ENCODE assay signal across 9 cellular contexts in the genomic region with DNA sequence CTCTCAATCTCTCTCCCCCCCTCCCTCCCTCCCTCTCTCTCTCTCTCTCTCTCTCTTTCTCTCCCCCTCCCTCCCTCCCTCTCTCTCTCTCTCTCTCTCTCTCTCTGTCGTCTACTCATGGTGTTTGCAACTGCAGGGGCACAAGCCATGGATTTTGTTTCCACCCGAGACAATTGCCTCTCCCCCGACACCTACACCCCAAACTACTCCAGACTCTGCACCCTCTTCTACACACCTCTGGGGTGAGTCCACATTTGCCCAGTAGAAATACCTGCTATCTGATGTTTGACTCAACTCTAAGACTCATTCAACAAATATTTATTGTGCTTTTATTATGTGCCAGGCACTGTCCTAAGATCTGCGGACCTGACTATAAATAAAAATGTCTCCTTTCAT.
DNase-seq lines count a peak whose midpoint lies in the region; ATAC-seq and TF ChIP-seq lines count a peak whose summit lies in the region.
"Had no signal": no experiment of that assay in that cellular context is flagged by ENCODE, and none has a peak within 500 bp of the region (broad histone marks: within the 10 kb centered on the region; RNA-seq: fewer than 3 reads in every experiment).

No MANE protein-coding gene starts in this region.

- no peak for TF ChIP-seq EP300 in suprapubic skin (IDR thresholded peaks at IDR 0.05)

- peak overlapping the region; percentile 20 for H3K27ac Mint-ChIP-seq in activated B cell treated with CpG ODN at 0.5 μM for 24 hours
- H3K27ac Mint-ChIP-seq: activated T-cell treated with anti-CD3 and anti-CD28 coated beads, Interleukin-2, amount 50 U/mL, for 72 hours had no signal

- H3K9me3 Mint-ChIP-seq in activated B cell treated with CpG ODN at 0.5 μM for 24 hours, result no peaks in the 10 kb centered on the region
- H3K9me3 Mint-ChIP-seq: activated T-cell treated with anti-CD3 and anti-CD28 coated beads, Interleukin-2, amount 50 U/mL, for 72 hours had no signal

- CTCF ChIA-PET in HCT116 (lab: Charles Lee) (interaction anchor here (1.2 to 4.3 kb wide), 4 partner anchors 10 to 493 kb away, joined by 3 to 53 read pairs (median 4); no protein-coding TSS in a partner anchor), activated B cell treated with CpG ODN at 0.5 μM for 24 hours (lab: Charles Lee) (interaction anchor here (1.6 to 10.4 kb wide), 3 partner anchors 402 to 493 kb away, joined by 3 to 119 read pairs (median 14); no protein-coding TSS in a partner anchor)

- 47% methylated on average over 4 of the region's 4 CpGs for WGBS in hepatocyte (ENCODE audit: low lambda C conversion rate, missing lambda C conversion rate)
- 18% methylated on average over 4 of the region's 4 CpGs for WGBS in suprapubic skin

- H3K27ac ChIP-seq in HCT116 (ENCODE audit: low read depth, low read length), result no peak overlapping the region
- no peak overlapping the region for H3K27ac ChIP-seq in hepatocyte
- no peak overlapping the region for H3K27ac ChIP-seq in suprapubic skin

- no peaks in the 10 kb centered on the region for H4K20me1 ChIP-seq in HCT116 (ENCODE audit: insufficient read depth)
- no peaks in the 10 kb centered on the region for H4K20me1 ChIP-seq in hepatocyte (ENCODE audit: insufficient read depth, poor library complexity, severe bottlenecking)

- no peaks in the 10 kb centered on the region for H3K9me2 ChIP-seq in HCT116 (ENCODE audit: insufficient read depth)
- H3K9me2 ChIP-seq in hepatocyte (replicated peaks; ENCODE audit: insufficient read depth), result no peaks in the 10 kb centered on the region

- RAD21 ChIA-PET in HCT116 (lab: Charles Lee; ENCODE audit: low non-redundant PET in 1 of 2, low total read pairs in 2 of 2, uncharacterized antibody in 2 of 2, unreplicated experiment in 2 of 2), result interaction anchor here in 1 of 2 experiments (1.5 kb wide), 1 partner anchor 419 kb away, joined by 5 read pairs; no protein-coding TSS in a partner anchor

- H3K27me3 ChIP-seq in HCT116 (ENCODE audit: insufficient read depth, low read length), result no peaks in the 10 kb centered on the region
- H3K27me3 ChIP-seq in hepatocyte, result no peaks in the 10 kb centered on the region
- H3K27me3 ChIP-seq in suprapubic skin, result no peaks in the 10 kb centered on the region
- H3K27me3 ChIP-seq: sigmoid colon had no signal

- TF ChIP-seq CTCF in HCT116 (IDR thresholded peaks at IDR 0.05 in 2 of 3, conservative IDR thresholded peaks at IDR 0.05 in 1 of 3; ENCODE audit: borderline replicate concordance in 1 of 3, insufficient read depth in 1 of 3, low read depth in 2 of 3, low read length in 2 of 3) (no peak), activated B cell treated with CpG ODN at 0.5 μM for 24 hours (IDR thresholded peaks at IDR 0.05) (no peak), hepatocyte (IDR thresholded peaks at IDR 0.05; ENCODE audit: poor library complexity) (peak; percentile 23), suprapubic skin (IDR thresholded peaks at IDR 0.05) (no peak)

- H3K4me2 ChIP-seq in HCT116 (ENCODE audit: low read length) (peak overlapping the region; percentile 27), hepatocyte (peak overlapping the region; percentile 64)

- H3K36me3 ChIP-seq in HCT116 (ENCODE audit: control insufficient read depth in 1 of 2, insufficient read depth in 2 of 2, low read length in 2 of 2) (no peaks in the 10 kb centered on the region), hepatocyte (replicated peaks; ENCODE audit: insufficient read depth, low read depth) (no peaks in the 10 kb centered on the region), suprapubic skin (no peaks in the 10 kb centered on the region)
- H3K36me3 ChIP-seq: sigmoid colon had no signal

- POLR2A ChIA-PET in HCT116 (lab: Charles Lee), result no interaction called here
- POLR2A ChIA-PET in activated B cell treated with CpG ODN at 0.5 μM for 24 hours (lab: Charles Lee), result interaction anchor here (0.6 to 1.5 kb wide), 2 partner anchors 161 to 419 kb away, joined by 3 read pairs; no protein-coding TSS in a partner anchor

- peaks cover 15 to 25% of the 10 kb centered on the region in 2 experiments for H3K4me1 ChIP-seq in HCT116 (ENCODE audit: control insufficient read depth in 1 of 2, insufficient read depth in 2 of 2, low read length in 2 of 2)
- peaks cover 12% of the 10 kb centered on the region for H3K4me1 ChIP-seq in hepatocyte (ENCODE audit: insufficient read depth)
- peaks cover 34% of the 10 kb centered on the region for H3K4me1 ChIP-seq in suprapubic skin

- no peak for DNase-seq in HCT116 (ENCODE audit: low read depth, low spot score)
- DNase-seq in activated B cell treated with CpG ODN at 0.5 μM for 24 hours, result no peak
- peak; percentile 23 for DNase-seq in hepatocyte (ENCODE audit: low spot score)
- DNase-seq in suprapubic skin (ENCODE audit: low spot score in 2 of 2), result no peak
- no peak for DNase-seq in NCI-H128 (lab: John Stamatoyannopoulos, UW; ENCODE audit: unreplicated experiment)

- H3K79me2 ChIP-seq in HCT116 (ENCODE audit: insufficient read depth, low read length), result no peaks in the 10 kb centered on the region
- H3K79me2 ChIP-seq in hepatocyte, result no peaks in the 10 kb centered on the region

- peak overlapping the region; percentile 88 for H2AFZ ChIP-seq in HCT116 (ENCODE audit: low read depth, low read length, poor library complexity, severe bottlenecking)
- no peak overlapping the region for H2AFZ ChIP-seq in hepatocyte

- H3K4me1 Mint-ChIP-seq in activated B cell treated with CpG ODN at 0.5 μM for 24 hours, result peaks cover 13% of the 10 kb centered on the region

- H3K4me3 ChIP-seq in HCT116 (replicated peaks in 1 of 2; ENCODE audit: low read depth in 1 of 2, low read length in 2 of 2), result no peak overlapping the region
- no peak overlapping the region for H3K4me3 ChIP-seq in hepatocyte
- H3K4me3 ChIP-seq in suprapubic skin, result peak overlapping the region; percentile 24

- TF ChIP-seq POLR2A in HCT116 (IDR thresholded peaks at IDR 0.05; ENCODE audit: borderline replicate concordance, extremely low read depth, insufficient read depth, insufficient read length) (no peak), suprapubic skin (IDR thresholded peaks at IDR 0.05) (no peak)

- H3K4me3 Mint-ChIP-seq in activated B cell treated with CpG ODN at 0.5 μM for 24 hours, result no peak overlapping the region
- H3K4me3 Mint-ChIP-seq: activated T-cell treated with anti-CD3 and anti-CD28 coated beads, Interleukin-2, amount 50 U/mL, for 72 hours had no signal

- intact Hi-C loops in HCT116 (cut with micrococcal nuclease) (loop anchor here (1.0 to 5.0 kb wide), 3 partner anchors 115 to 496 kb away; no protein-coding TSS in a partner anchor), activated B cell treated with CpG ODN at 0.5 μM for 24 hours (cut with micrococcal nuclease) (loop anchor here (1.0 to 5.0 kb wide), 4 partner anchors 100 to 494 kb away; no protein-coding TSS in a partner anchor)

- ATAC-seq in HCT116 (peak; percentile 43), activated B cell treated with CpG ODN at 0.5 μM for 24 hours (ENCODE audit: low read depth) (no peak), HG03280 (IDR thresholded peaks at IDR 0.05; ENCODE audit: unreplicated experiment) (no peak), HG03108 (IDR thresholded peaks at IDR 0.05; ENCODE audit: unreplicated experiment) (no peak)

- H3K9me3 ChIP-seq in HCT116 (ENCODE audit: control insufficient read depth in 1 of 2, insufficient read depth in 1 of 2, low read depth in 1 of 2, low read length in 2 of 2) (no peaks in the 10 kb centered on the region), hepatocyte (ENCODE audit: low read depth) (no peaks in the 10 kb centered on the region), suprapubic skin (no peaks in the 10 kb centered on the region)
- H3K9me3 ChIP-seq: sigmoid colon had no signal

- BruUV-seq in HCT116 (replicated peaks; lab: Mats Ljungman, UMichigan), result no TSS peak

- no peak for TF ChIP-seq RAD21 in HCT116 (IDR thresholded peaks at IDR 0.05; ENCODE audit: low read depth)

- H3K9ac ChIP-seq in HCT116 (ENCODE audit: low read length), result no peak overlapping the region

- H3K27me3 Mint-ChIP-seq in activated B cell treated with CpG ODN at 0.5 μM for 24 hours, result peaks cover 3% of the 10 kb centered on the region

- no peaks in the 10 kb centered on the region for H3K36me3 Mint-ChIP-seq in activated B cell treated with CpG ODN at 0.5 μM for 24 hours (ENCODE audit: low read depth)

TF ChIP-seq in HCT116, 20 proteins besides CTCF, POLR2A, EP300 and RAD21:
- TF ChIP-seq TCF7L2 (IDR thresholded peaks at IDR 0.05; ENCODE audit: borderline replicate concordance, extremely low read depth, insufficient read depth, insufficient read length), result no peak
